ENCODE assay signal across 14 cellular contexts in the genomic region with DNA sequence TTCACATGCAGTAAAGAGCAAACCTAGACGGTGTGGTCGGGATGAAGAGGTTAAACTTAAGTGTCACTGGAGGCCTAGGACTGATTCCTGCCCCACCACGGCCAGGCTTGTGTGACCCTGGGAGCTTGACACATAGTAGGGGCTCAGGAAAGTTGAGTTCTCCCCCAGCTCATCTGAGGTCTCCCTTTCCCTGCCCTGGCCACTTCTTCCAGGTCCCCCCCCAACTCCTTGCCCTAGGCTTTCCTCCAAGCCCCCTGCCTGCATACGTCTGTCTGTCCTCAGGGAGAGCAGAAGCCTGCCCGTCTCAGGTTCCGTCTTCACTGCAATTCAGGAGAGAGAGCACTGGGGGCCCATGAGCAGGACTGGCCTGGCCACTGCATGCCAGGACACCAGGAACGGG.
A peak's percentile ranks its signal among the peaks of the same experiment; 100 is the strongest.
DNase-seq lines count a peak whose midpoint lies in the region; ATAC-seq and TF ChIP-seq lines count a peak whose summit lies in the region.
"Had no signal": no experiment of that assay in that cellular context is flagged by ENCODE, and none has a peak within 500 bp of the region (broad histone marks: within the 10 kb centered on the region; RNA-seq: fewer than 3 reads in every experiment).

No MANE protein-coding gene starts in this region.

- no peak overlapping the region for H4K8ac ChIP-seq in neuronal stem cell (ENCODE audit: low read depth, low read length)

- ATAC-seq in natural killer cell treated with Interleukin-12 subunit alpha and Interleukin-12 subunit beta and Interleukin-15 and Interleukin-18, amount 100 ng/mL, for 72 hours: no peak
- no peak for ATAC-seq in natural killer cell
- no peak for ATAC-seq in naive thymus-derived CD8-positive, alpha-beta T cell

- TF ChIP-seq CTCF in natural killer cell (IDR thresholded peaks at IDR 0.05): no peak
- TF ChIP-seq CTCF in chondrocyte (IDR thresholded peaks at IDR 0.05): no peak

- no peak overlapping the region for H2BK15ac ChIP-seq in neuronal stem cell (ENCODE audit: low read length)

- no peak overlapping the region for H4K91ac ChIP-seq in neuronal stem cell (ENCODE audit: low read depth, low read length, poor library complexity)

- H3K79me1 ChIP-seq in neuronal stem cell (ENCODE audit: low read depth, low read length): no peaks in the 10 kb centered on the region

- peak overlapping the region; percentile 20 for H3K23ac ChIP-seq in neuronal stem cell (ENCODE audit: low read depth, low read length, poor library complexity)

- no peaks in the 10 kb centered on the region for H3K4me1 Mint-ChIP-seq in natural killer cell treated with Interleukin-12 subunit alpha and Interleukin-12 subunit beta and Interleukin-15 and Interleukin-18, amount 100 ng/mL, for 72 hours (ENCODE audit: low read depth in 2 of 2)
- H3K4me1 Mint-ChIP-seq in natural killer cell (no peaks in the 10 kb centered on the region), chondrocyte (ENCODE audit: low read depth) (no peaks in the 10 kb centered on the region)
- no peaks in the 10 kb centered on the region for H3K4me1 Mint-ChIP-seq in naive thymus-derived CD8-positive, alpha-beta T cell
- H3K4me1 Mint-ChIP-seq: B cell had no signal

- H3K4me3 ChIP-seq in neuronal stem cell (ENCODE audit: low read length in 2 of 2): no peak overlapping the region

- H2BK120ac ChIP-seq in neuronal stem cell (ENCODE audit: low read depth, low read length): no peak overlapping the region

- no peaks in the 10 kb centered on the region for H3K9me3 ChIP-seq in neuronal stem cell (replicated peaks in 1 of 2; ENCODE audit: control insufficient read depth in 2 of 2, insufficient read depth in 1 of 2, low read depth in 1 of 2, low read length in 2 of 2)

- DNase-seq in natural killer cell treated with Interleukin-12 subunit alpha and Interleukin-12 subunit beta and Interleukin-15 and Interleukin-18, amount 100 ng/mL, for 72 hours (ENCODE audit: low spot score): peak; percentile 48
- no peak for DNase-seq in natural killer cell
- DNase-seq in chondrocyte (ENCODE audit: low spot score): peak; percentile 52
- DNase-seq in neuronal stem cell (ENCODE audit: low spot score): no peak
- no peak for DNase-seq in Ammon's horn (ENCODE audit: low spot score)
- DNase-seq in dermis blood vessel endothelial cell: no peak
- no peak for DNase-seq in GOT3 (lab: John Stamatoyannopoulos, UW)
- DNase-seq in naive thymus-derived CD8-positive, alpha-beta T cell: no peak
- DNase-seq: ACHN, C1 segment of cervical spinal cord, Calu3, DMS 273 treated with DMSO at 0.1 percent for 48 hours had no signal

- no peak overlapping the region for H2BK12ac ChIP-seq in neuronal stem cell (ENCODE audit: low read length)

- no peaks in the 10 kb centered on the region for H3K36me3 ChIP-seq in neuronal stem cell (replicated peaks in 1 of 2; ENCODE audit: control insufficient read depth in 2 of 2, insufficient read depth in 2 of 2, low read length in 2 of 2)

- no peak overlapping the region for H2BK5ac ChIP-seq in neuronal stem cell (ENCODE audit: low read length)

- H3K9ac ChIP-seq in neuronal stem cell (ENCODE audit: low read depth, low read length, poor library complexity): peak overlapping the region; percentile 50

- H3K4me3 Mint-ChIP-seq in natural killer cell treated with Interleukin-12 subunit alpha and Interleukin-12 subunit beta and Interleukin-15 and Interleukin-18, amount 100 ng/mL, for 72 hours: no peak overlapping the region
- H3K4me3 Mint-ChIP-seq in natural killer cell (no peak overlapping the region), chondrocyte (ENCODE audit: unreplicated experiment) (no peak overlapping the region)
- H3K4me3 Mint-ChIP-seq in naive thymus-derived CD8-positive, alpha-beta T cell: no peak overlapping the region
- H3K4me3 Mint-ChIP-seq: B cell; CD4-positive, alpha-beta T cell had no signal

- H3K9me3 Mint-ChIP-seq in natural killer cell treated with Interleukin-12 subunit alpha and Interleukin-12 subunit beta and Interleukin-15 and Interleukin-18, amount 100 ng/mL, for 72 hours: peaks cover 5% of the 10 kb centered on the region
- H3K9me3 Mint-ChIP-seq in natural killer cell (peaks cover 0 to 3% of the 10 kb centered on the region in 2 donors), chondrocyte (ENCODE audit: low read depth) (peaks cover 26% of the 10 kb centered on the region)
- H3K9me3 Mint-ChIP-seq in naive thymus-derived CD8-positive, alpha-beta T cell: peaks cover 0 to 27% (median 10%) of the 10 kb centered on the region in 9 donors

- POLR2A ChIA-PET in naive thymus-derived CD8-positive, alpha-beta T cell (lab: Charles Lee): no interaction called here

- no CpG with 5 or more reads among the region's 7 CpGs for WGBS in neuronal stem cell (ENCODE audit: extremely low coverage in 2 of 2, insufficient read length in 2 of 2, insufficient replicate concordance in 1 of 2), 2 donors

- no peak overlapping the region for H3K4me2 ChIP-seq in neuronal stem cell (ENCODE audit: insufficient read depth, low read length, poor library complexity, severe bottlenecking)

- H3K27me3 ChIP-seq in neuronal stem cell (ENCODE audit: control insufficient read depth in 3 of 3, insufficient read depth in 3 of 3, low read depth in 1 of 3, low read length in 3 of 3): peaks cover 0 to 2% (median 0%) of the 10 kb centered on the region in 3 experiments

- H3K18ac ChIP-seq in neuronal stem cell (ENCODE audit: low read length): peak overlapping the region; percentile 79

- no peaks in the 10 kb centered on the region for H3K4me1 ChIP-seq in neuronal stem cell (ENCODE audit: control insufficient read depth in 2 of 2, insufficient read depth in 1 of 2, low read depth in 1 of 2, low read length in 2 of 2)

- H3K4ac ChIP-seq in neuronal stem cell (ENCODE audit: low read length): no peak overlapping the region

- no peak overlapping the region for H3K27ac Mint-ChIP-seq in natural killer cell treated with Interleukin-12 subunit alpha and Interleukin-12 subunit beta and Interleukin-15 and Interleukin-18, amount 100 ng/mL, for 72 hours
- no peak overlapping the region for H3K27ac Mint-ChIP-seq in natural killer cell
- H3K27ac Mint-ChIP-seq in chondrocyte (ENCODE audit: unreplicated experiment): no peak overlapping the region
- no peak overlapping the region for H3K27ac Mint-ChIP-seq in naive thymus-derived CD8-positive, alpha-beta T cell
- H3K27ac Mint-ChIP-seq: B cell; CD4-positive, alpha-beta T cell had no signal

- peaks cover 4% of the 10 kb centered on the region for H3K36me3 Mint-ChIP-seq in natural killer cell treated with Interleukin-12 subunit alpha and Interleukin-12 subunit beta and Interleukin-15 and Interleukin-18, amount 100 ng/mL, for 72 hours
- H3K36me3 Mint-ChIP-seq in natural killer cell (no peaks in the 10 kb centered on the region), chondrocyte (ENCODE audit: low read depth) (peaks cover under 1% of the 10 kb centered on the region)
- H3K36me3 Mint-ChIP-seq in naive thymus-derived CD8-positive, alpha-beta T cell: peaks cover 0 to 5% (median 4%) of the 10 kb centered on the region in 3 donors

- H2AFZ ChIP-seq in neuronal stem cell (ENCODE audit: low read length): no peak overlapping the region

- H3K27ac ChIP-seq in neuronal stem cell (replicated peaks; ENCODE audit: low read length): no peak overlapping the region

- peak overlapping the region; percentile 33 for H2AK5ac ChIP-seq in neuronal stem cell (ENCODE audit: low read depth, low read length)

- intact Hi-C loops in natural killer cell (cut with micrococcal nuclease): no loop called here

- peaks cover 15 to 17% of the 10 kb centered on the region in 2 donors for H3K27me3 Mint-ChIP-seq in natural killer cell treated with Interleukin-12 subunit alpha and Interleukin-12 subunit beta and Interleukin-15 and Interleukin-18, amount 100 ng/mL, for 72 hours
- H3K27me3 Mint-ChIP-seq in natural killer cell (ENCODE audit: low read depth in 2 of 2): peaks cover 9 to 16% of the 10 kb centered on the region in 2 donors
- H3K27me3 Mint-ChIP-seq in chondrocyte (ENCODE audit: low read depth): peaks cover 8% of the 10 kb centered on the region
- peaks cover under 1 to 38% (median 10%) of the 10 kb centered on the region in 5 donors for H3K27me3 Mint-ChIP-seq in naive thymus-derived CD8-positive, alpha-beta T cell

- H3K14ac ChIP-seq in neuronal stem cell (ENCODE audit: low read length): no peak overlapping the region

Comparison
In these comparisons a context has a peak if more than half of its experiments do, and no peak if none do; other contexts are left out.
1. DNase-seq: peak in natural killer cell treated with Interleukin-12 subunit alpha and Interleukin-12 subunit beta and Interleukin-15 and Interleukin-18, amount 100 ng/mL, for 72 hours (single experiment) and chondrocyte (single experiment); none in natural killer cell (single experiment), neuronal stem cell (single experiment), Ammon's horn (single experiment), dermis blood vessel endothelial cell (single experiment), GOT3 (single experiment) and naive thymus-derived CD8-positive, alpha-beta T cell (0 of 10).